In the genomic region with DNA sequence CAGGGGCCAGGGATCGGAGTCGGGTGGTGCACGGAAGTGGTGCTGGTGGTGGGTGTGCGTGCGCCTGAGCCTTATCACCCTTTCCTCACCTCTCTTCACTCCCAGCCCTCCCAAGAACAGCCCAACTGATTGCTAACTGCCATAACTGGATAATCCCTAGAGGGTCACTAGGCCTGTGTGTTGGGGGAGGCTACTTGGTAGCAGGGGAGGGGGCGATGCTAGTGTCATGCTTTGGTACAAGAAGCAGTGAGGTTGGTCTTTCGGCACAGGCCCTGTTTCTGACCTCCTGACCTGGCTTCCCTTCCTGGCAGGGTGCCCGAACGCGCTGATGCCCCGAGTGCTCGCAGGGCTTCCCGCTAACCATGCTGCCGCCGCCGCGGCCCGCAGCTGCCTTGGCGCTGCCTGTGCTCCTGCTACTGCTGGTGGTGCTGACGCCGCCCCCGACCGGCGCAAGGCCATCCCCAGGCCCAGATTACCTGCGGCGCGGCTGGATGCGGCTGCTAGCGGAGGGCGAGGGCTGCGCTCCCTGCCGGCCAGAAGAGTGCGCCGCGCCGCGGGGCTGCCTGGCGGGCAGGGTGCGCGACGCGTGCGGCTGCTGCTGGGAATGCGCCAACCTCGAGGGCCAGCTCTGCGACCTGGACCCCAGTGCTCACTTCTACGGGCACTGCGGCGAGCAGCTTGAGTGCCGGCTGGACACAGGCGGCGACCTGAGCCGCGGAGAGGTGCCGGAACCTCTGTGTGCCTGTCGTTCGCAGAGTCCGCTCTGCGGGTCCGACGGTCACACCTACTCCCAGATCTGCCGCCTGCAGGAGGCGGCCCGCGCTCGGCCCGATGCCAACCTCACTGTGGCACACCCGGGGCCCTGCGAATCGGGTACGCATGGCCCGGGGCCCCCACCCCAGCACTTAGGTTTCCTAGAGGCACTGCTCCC, we compare ENCODE assay signal across 1 cellular context.
TF ChIP-seq lines count a peak whose summit lies in the region.

No MANE protein-coding gene starts in this region.

TF ChIP-seq in HepG2, 621 proteins besides CTCF, POLR2A, EP300 and RAD21 (continued from another document and continues in another):
- TF ChIP-seq, protein P1, sequence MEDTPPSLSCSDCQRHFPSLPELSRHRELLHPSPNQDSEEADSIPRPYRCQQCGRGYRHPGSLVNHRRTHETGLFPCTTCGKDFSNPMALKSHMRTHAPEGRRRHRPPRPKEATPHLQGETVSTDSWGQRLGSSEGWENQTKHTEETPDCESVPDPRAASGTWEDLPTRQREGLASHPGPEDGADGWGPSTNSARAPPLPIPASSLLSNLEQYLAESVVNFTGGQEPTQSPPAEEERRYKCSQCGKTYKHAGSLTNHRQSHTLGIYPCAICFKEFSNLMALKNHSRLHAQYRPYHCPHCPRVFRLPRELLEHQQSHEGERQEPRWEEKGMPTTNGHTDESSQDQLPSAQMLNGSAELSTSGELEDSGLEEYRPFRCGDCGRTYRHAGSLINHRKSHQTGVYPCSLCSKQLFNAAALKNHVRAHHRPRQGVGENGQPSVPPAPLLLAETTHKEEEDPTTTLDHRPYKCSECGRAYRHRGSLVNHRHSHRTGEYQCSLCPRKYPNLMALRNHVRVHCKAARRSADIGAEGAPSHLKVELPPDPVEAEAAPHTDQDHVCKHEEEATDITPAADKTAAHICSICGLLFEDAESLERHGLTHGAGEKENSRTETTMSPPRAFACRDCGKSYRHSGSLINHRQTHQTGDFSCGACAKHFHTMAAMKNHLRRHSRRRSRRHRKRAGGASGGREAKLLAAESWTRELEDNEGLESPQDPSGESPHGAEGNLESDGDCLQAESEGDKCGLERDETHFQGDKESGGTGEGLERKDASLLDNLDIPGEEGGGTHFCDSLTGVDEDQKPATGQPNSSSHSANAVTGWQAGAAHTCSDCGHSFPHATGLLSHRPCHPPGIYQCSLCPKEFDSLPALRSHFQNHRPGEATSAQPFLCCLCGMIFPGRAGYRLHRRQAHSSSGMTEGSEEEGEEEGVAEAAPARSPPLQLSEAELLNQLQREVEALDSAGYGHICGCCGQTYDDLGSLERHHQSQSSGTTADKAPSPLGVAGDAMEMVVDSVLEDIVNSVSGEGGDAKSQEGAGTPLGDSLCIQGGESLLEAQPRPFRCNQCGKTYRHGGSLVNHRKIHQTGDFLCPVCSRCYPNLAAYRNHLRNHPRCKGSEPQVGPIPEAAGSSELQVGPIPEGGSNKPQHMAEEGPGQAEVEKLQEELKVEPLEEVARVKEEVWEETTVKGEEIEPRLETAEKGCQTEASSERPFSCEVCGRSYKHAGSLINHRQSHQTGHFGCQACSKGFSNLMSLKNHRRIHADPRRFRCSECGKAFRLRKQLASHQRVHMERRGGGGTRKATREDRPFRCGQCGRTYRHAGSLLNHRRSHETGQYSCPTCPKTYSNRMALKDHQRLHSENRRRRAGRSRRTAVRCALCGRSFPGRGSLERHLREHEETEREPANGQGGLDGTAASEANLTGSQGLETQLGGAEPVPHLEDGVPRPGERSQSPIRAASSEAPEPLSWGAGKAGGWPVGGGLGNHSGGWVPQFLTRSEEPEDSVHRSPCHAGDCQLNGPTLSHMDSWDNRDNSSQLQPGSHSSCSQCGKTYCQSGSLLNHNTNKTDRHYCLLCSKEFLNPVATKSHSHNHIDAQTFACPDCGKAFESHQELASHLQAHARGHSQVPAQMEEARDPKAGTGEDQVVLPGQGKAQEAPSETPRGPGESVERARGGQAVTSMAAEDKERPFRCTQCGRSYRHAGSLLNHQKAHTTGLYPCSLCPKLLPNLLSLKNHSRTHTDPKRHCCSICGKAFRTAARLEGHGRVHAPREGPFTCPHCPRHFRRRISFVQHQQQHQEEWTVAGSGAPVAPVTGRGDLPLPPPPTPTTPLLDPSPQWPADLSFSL (CRISPR knock-in tag; IDR thresholded peaks at IDR 0.05), result no peak
- peak; percentile 61; the same call in 1 of the 2 replicates for TF ChIP-seq TFE3 (CRISPR knock-in tag; IDR thresholded peaks at IDR 0.05)
- no peak for TF ChIP-seq PAWR (CRISPR knock-in tag; IDR thresholded peaks at IDR 0.05; ENCODE audit: borderline replicate concordance)
- 0 out of 2 replicates have a peak, but pooled peaks have one; percentile 23 for TF ChIP-seq NFYB (CRISPR knock-in tag; IDR thresholded peaks at IDR 0.05)
- TF ChIP-seq, protein P2, sequence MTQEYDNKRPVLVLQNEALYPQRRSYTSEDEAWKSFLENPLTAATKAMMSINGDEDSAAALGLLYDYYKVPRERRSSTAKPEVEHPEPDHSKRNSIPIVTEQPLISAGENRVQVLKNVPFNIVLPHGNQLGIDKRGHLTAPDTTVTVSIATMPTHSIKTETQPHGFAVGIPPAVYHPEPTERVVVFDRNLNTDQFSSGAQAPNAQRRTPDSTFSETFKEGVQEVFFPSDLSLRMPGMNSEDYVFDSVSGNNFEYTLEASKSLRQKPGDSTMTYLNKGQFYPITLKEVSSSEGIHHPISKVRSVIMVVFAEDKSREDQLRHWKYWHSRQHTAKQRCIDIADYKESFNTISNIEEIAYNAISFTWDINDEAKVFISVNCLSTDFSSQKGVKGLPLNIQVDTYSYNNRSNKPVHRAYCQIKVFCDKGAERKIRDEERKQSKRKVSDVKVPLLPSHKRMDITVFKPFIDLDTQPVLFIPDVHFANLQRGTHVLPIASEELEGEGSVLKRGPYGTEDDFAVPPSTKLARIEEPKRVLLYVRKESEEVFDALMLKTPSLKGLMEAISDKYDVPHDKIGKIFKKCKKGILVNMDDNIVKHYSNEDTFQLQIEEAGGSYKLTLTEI (CRISPR knock-in tag; conservative IDR thresholded peaks at IDR 0.05), result no peak
- TF ChIP-seq HCFC1 (IDR thresholded peaks at IDR 0.05; ENCODE audit: low read depth, low read length), result no peak
- TF ChIP-seq, protein P3, sequence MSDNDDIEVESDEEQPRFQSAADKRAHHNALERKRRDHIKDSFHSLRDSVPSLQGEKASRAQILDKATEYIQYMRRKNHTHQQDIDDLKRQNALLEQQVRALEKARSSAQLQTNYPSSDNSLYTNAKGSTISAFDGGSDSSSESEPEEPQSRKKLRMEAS (IDR thresholded peaks at IDR 0.05), result no peak
- TF ChIP-seq ETV6 (CRISPR knock-in tag; conservative IDR thresholded peaks at IDR 0.05), result peak; percentile 91
- no peak for TF ChIP-seq FOSL2 (CRISPR knock-in tag; IDR thresholded peaks at IDR 0.05)
- TF ChIP-seq ARID5B (CRISPR knock-in tag; IDR thresholded peaks at IDR 0.05), result peak; percentile 66
- TF ChIP-seq JUNB (CRISPR knock-in tag; IDR thresholded peaks at IDR 0.05; ENCODE audit: borderline replicate concordance), result no peak
- TF ChIP-seq, protein P4, sequence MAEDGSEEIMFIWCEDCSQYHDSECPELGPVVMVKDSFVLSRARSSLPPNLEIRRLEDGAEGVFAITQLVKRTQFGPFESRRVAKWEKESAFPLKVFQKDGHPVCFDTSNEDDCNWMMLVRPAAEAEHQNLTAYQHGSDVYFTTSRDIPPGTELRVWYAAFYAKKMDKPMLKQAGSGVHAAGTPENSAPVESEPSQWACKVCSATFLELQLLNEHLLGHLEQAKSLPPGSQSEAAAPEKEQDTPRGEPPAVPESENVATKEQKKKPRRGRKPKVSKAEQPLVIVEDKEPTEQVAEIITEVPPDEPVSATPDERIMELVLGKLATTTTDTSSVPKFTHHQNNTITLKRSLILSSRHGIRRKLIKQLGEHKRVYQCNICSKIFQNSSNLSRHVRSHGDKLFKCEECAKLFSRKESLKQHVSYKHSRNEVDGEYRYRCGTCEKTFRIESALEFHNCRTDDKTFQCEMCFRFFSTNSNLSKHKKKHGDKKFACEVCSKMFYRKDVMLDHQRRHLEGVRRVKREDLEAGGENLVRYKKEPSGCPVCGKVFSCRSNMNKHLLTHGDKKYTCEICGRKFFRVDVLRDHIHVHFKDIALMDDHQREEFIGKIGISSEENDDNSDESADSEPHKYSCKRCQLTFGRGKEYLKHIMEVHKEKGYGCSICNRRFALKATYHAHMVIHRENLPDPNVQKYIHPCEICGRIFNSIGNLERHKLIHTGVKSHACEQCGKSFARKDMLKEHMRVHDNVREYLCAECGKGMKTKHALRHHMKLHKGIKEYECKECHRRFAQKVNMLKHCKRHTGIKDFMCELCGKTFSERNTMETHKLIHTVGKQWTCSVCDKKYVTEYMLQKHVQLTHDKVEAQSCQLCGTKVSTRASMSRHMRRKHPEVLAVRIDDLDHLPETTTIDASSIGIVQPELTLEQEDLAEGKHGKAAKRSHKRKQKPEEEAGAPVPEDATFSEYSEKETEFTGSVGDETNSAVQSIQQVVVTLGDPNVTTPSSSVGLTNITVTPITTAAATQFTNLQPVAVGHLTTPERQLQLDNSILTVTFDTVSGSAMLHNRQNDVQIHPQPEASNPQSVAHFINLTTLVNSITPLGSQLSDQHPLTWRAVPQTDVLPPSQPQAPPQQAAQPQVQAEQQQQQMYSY (CRISPR knock-in tag; IDR thresholded peaks at IDR 0.05), result peak; percentile 66
- TF ChIP-seq PAXIP1 (CRISPR knock-in tag; conservative IDR thresholded peaks at IDR 0.05), result peak; percentile 43; the same call in 1 of the 2 replicates
- TF ChIP-seq FOXA3 (CRISPR knock-in tag; IDR thresholded peaks at IDR 0.05), result no peak; the same call in none of the 2 replicates
- peak; percentile 83 for TF ChIP-seq KMT2A (CRISPR knock-in tag; IDR thresholded peaks at IDR 0.05)
- no peak for TF ChIP-seq ZNF570 (CRISPR knock-in tag; IDR thresholded peaks at IDR 0.05; ENCODE audit: borderline replicate concordance)
- TF ChIP-seq ZSCAN9 (CRISPR knock-in tag; IDR thresholded peaks at IDR 0.05; ENCODE audit: borderline replicate concordance), result 0 out of 2 replicates have a peak, but pooled peaks have one; percentile 57
- no peak for TF ChIP-seq MEF2D (CRISPR knock-in tag; IDR thresholded peaks at IDR 0.05)
- TF ChIP-seq CENPX (CRISPR knock-in tag; IDR thresholded peaks at IDR 0.05), result no peak
- TF ChIP-seq MYC (CRISPR knock-in tag; IDR thresholded peaks at IDR 0.05; ENCODE audit: borderline replicate concordance), result peak; percentile 93
- no peak for TF ChIP-seq YEATS2 (CRISPR knock-in tag; IDR thresholded peaks at IDR 0.05; ENCODE audit: borderline replicate concordance)
- peak; percentile 71 for TF ChIP-seq ISL2 (CRISPR knock-in tag; IDR thresholded peaks at IDR 0.05)
- TF ChIP-seq ARID2 (CRISPR knock-in tag; IDR thresholded peaks at IDR 0.05; ENCODE audit: borderline replicate concordance), result no peak
- no peak for TF ChIP-seq ZNF530 (CRISPR knock-in tag; IDR thresholded peaks at IDR 0.05; ENCODE audit: low read depth)
- peak; percentile 90 for TF ChIP-seq ZNF275 (CRISPR knock-in tag; IDR thresholded peaks at IDR 0.05; ENCODE audit: borderline replicate concordance)
